ENCODE assay signal across 8 cellular contexts in the genomic region with DNA sequence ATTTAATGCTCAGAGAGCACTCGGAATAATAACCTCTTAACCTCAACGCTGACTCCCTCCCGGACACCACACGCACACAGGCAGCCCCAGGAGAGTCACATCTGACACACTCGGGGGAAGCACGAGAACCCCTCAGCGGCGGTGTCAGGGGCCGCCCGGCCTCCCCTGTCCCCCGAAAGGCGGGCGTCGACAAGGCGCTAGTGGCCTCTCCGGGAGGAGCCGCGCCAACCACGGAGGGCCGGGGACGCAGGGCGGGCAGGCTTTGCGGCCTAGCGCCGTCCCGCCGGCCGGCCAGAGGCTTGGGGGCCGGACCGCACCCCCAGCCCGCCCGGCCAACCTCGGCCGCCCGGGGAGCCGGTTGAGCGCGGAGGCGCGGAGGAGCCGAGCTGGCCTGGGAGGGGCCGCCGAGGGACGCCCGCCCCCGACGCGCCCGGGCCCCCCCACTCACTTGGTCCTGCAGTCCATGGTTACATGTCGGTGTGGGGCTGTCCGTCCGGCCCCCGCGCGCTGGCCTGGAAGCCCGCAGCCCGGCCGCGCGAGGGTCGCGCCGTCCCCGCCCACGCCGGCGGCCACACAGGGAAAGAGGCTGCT. TPM values are rescaled to one million over a fixed set of nuclear protein-coding genes. Genes with fewer than 3 reads are reported as not detected.
DNase-seq lines count a peak whose midpoint lies in the region; ATAC-seq and TF ChIP-seq lines count a peak whose summit lies in the region.

No MANE protein-coding gene starts in this region.

- intact Hi-C loops in testis (cut with DNase I; ENCODE audit: low total_unique reads): no loop called here

- H3K9me2 ChIP-seq in neural cell (ENCODE audit: insufficient read depth, low read length): no peaks in the 10 kb centered on the region

- WGBS in testis, 2 donors: 0% methylated on average over 4 to 16 of the region's 67 CpGs

- H3K9ac ChIP-seq in fibroblast of lung (ENCODE audit: insufficient read depth, low read length) (peak overlapping the region; percentile 84), neural cell (ENCODE audit: low read length) (peak overlapping the region; percentile 69)

- no peak for TF ChIP-seq EP300 in neural cell (conservative IDR thresholded peaks at IDR 0.05; ENCODE audit: poor library complexity, severe bottlenecking)

- no peak for TF ChIP-seq POLR2A in testis (IDR thresholded peaks at IDR 0.05)

- no peaks in the 10 kb centered on the region for H3K36me3 Mint-ChIP-seq in activated T-cell treated with anti-CD3 and anti-CD28 coated beads, Interleukin-2, amount 50 U/mL, for 4 hours (ENCODE audit: insufficient read depth)

- H3K4me2 ChIP-seq in fibroblast of lung (ENCODE audit: extremely low read depth, insufficient read depth, low read length): peak overlapping the region; percentile 91
- H3K4me2 ChIP-seq in neural cell (ENCODE audit: low read length): peak overlapping the region; percentile 72

- no peaks in the 10 kb centered on the region for H3K27me3 ChIP-seq in fibroblast of lung (ENCODE audit: control insufficient read depth, insufficient read depth, low read length)
- no peaks in the 10 kb centered on the region for H3K27me3 ChIP-seq in neural cell (ENCODE audit: insufficient read depth, low read depth, low read length)
- H3K27me3 ChIP-seq in testis: no peaks in the 10 kb centered on the region

- H3K36me3 ChIP-seq in fibroblast of lung (ENCODE audit: control insufficient read depth, insufficient read depth, low read length) (no peaks in the 10 kb centered on the region), neural cell (ENCODE audit: insufficient read depth, low read length) (no peaks in the 10 kb centered on the region), testis (ENCODE audit: low read depth, missing control alignments) (no peaks in the 10 kb centered on the region)

- H3K4me1 ChIP-seq in fibroblast of lung (ENCODE audit: control insufficient read depth, extremely low read depth, insufficient read depth, low read length) (peaks cover 9% of the 10 kb centered on the region), testis (peaks cover 10% of the 10 kb centered on the region)

- H3K27ac ChIP-seq in fibroblast of lung (ENCODE audit: insufficient read depth, low read length): peak overlapping the region; percentile 81
- no peak overlapping the region for H3K27ac ChIP-seq in neural cell (ENCODE audit: low read length)
- H3K27ac ChIP-seq in testis: peak overlapping the region; percentile 89 to 90

- no peak for TF ChIP-seq CTCF in fibroblast of lung (conservative IDR thresholded peaks at IDR 0.05 in 1 of 2, IDR thresholded peaks at IDR 0.05 in 1 of 2; ENCODE audit: low read depth in 1 of 2, low read length in 2 of 2)
- no peak for TF ChIP-seq CTCF in neural cell (IDR thresholded peaks at IDR 0.05; ENCODE audit: poor library complexity, severe bottlenecking)
- TF ChIP-seq CTCF in testis (IDR thresholded peaks at IDR 0.05): no peak

- DNase-seq in NCI-H2196 (lab: John Stamatoyannopoulos, UW; ENCODE audit: unreplicated experiment): peak; percentile 12
- DNase-seq in NCI-H2196 treated with DMSO at 0.1 percent for 48 hours (lab: John Stamatoyannopoulos, UW; ENCODE audit: unreplicated experiment): no peak
- peak; percentile 15 for DNase-seq in NCI-H226
- peak; percentile 44 for DNase-seq in activated T-cell treated with anti-CD3 and anti-CD28 coated beads, Interleukin-2, amount 50 U/mL, for 4 hours
- DNase-seq in fibroblast of lung (ENCODE audit: low read depth in 2 of 2): peak; percentile 41 to 61
- DNase-seq in testis: peak; percentile 61

- H3K4me3 Mint-ChIP-seq in activated T-cell treated with anti-CD3 and anti-CD28 coated beads, Interleukin-2, amount 50 U/mL, for 4 hours: peak overlapping the region; percentile 94

- H4K20me1 ChIP-seq in fibroblast of lung (ENCODE audit: control insufficient read depth, extremely low read depth, insufficient read depth, low read length) (no peaks in the 10 kb centered on the region), neural cell (ENCODE audit: insufficient read depth) (no peaks in the 10 kb centered on the region)

- no peaks in the 10 kb centered on the region for H3K9me3 Mint-ChIP-seq in activated T-cell treated with anti-CD3 and anti-CD28 coated beads, Interleukin-2, amount 50 U/mL, for 4 hours

- no peaks in the 10 kb centered on the region for H3K9me3 ChIP-seq in fibroblast of lung (ENCODE audit: control insufficient read depth, insufficient read depth, low read depth, low read length)
- H3K9me3 ChIP-seq in neural cell (ENCODE audit: low read length): no peaks in the 10 kb centered on the region
- H3K9me3 ChIP-seq in testis: no peaks in the 10 kb centered on the region

- peaks cover 71% of the 10 kb centered on the region for H3K4me1 Mint-ChIP-seq in activated T-cell treated with anti-CD3 and anti-CD28 coated beads, Interleukin-2, amount 50 U/mL, for 4 hours (ENCODE audit: low read depth)

- peak; percentile 37 for ATAC-seq in HG02678 (IDR thresholded peaks at IDR 0.05; ENCODE audit: unreplicated experiment)
- ATAC-seq in activated T-cell treated with anti-CD3 and anti-CD28 coated beads, Interleukin-2, amount 50 U/mL, for 4 hours: peak; percentile 53 to 64

- H2AFZ ChIP-seq in fibroblast of lung (ENCODE audit: low read length) (peak overlapping the region; percentile 91), neural cell (ENCODE audit: low read depth, low read length) (peak overlapping the region; percentile 51)

- H3K27me3 Mint-ChIP-seq in activated T-cell treated with anti-CD3 and anti-CD28 coated beads, Interleukin-2, amount 50 U/mL, for 4 hours (ENCODE audit: low read depth): no peaks in the 10 kb centered on the region

- no peaks in the 10 kb centered on the region for H3F3A ChIP-seq in neural cell (ENCODE audit: insufficient read depth, low read length, poor library complexity, severe bottlenecking)

- peaks cover 7% of the 10 kb centered on the region for H3K79me2 ChIP-seq in fibroblast of lung (ENCODE audit: control insufficient read depth, insufficient read depth, low read length)
- peaks cover 9% of the 10 kb centered on the region for H3K79me2 ChIP-seq in neural cell (replicated peaks; ENCODE audit: insufficient read depth, low read length)

- H3K4me3 ChIP-seq in fibroblast of lung (replicated peaks in 1 of 4; ENCODE audit: control extremely low read depth in 1 of 4, insufficient read depth in 1 of 4, low read depth in 3 of 4, low read length in 4 of 4): peak overlapping the region; percentile 66 to 73 (median 68)
- H3K4me3 ChIP-seq in neural cell (ENCODE audit: low read length): peak overlapping the region; percentile 77
- peak overlapping the region; percentile 75 to 86 for H3K4me3 ChIP-seq in testis

- TF ChIP-seq RAD21 in neural cell (conservative IDR thresholded peaks at IDR 0.05): peak; percentile 6

TF ChIP-seq in neural cell, 6 proteins besides CTCF, POLR2A, EP300 and RAD21:
- TF ChIP-seq MXI1 (conservative IDR thresholded peaks at IDR 0.05; ENCODE audit: poor library complexity, severe bottlenecking): peak; percentile 45
- no peak for TF ChIP-seq SMC3 (conservative IDR thresholded peaks at IDR 0.05; ENCODE audit: poor library complexity)

RNA-seq across cellular contexts. Expression of a gene that starts 0.5 kb away (rescaled TPM):
- total RNA-seq in activated T-cell treated with anti-CD3 and anti-CD28 coated beads, Interleukin-2, amount 50 U/mL, for 4 hours: 1 to 10 TPM; 7.7 to 9.0 (median 9.0) TPM
- 6.7 and 8.4 TPM in 2 replicates for total RNA-seq in fibroblast of lung
- polyA plus RNA-seq in fibroblast of lung: 4.0 and 5.5 TPM in 2 replicates
- 2.1 and 3.0 TPM in 2 replicates for polyA plus RNA-seq in fibroblast of lung (2012)
- polyA minus RNA-seq in fibroblast of lung (ENCODE audit: low replicate concordance): 5.0 and 6.7 TPM in 2 replicates
- polyA plus RNA-seq in neural cell: 9.1 and 12.4 TPM in 2 replicates
- polyA minus RNA-seq in neural cell: 49.2 and 55.9 TPM in 2 replicates
- 10 to 100 TPM; 11.6 TPM for total RNA-seq in testis
- polyA plus RNA-seq in testis (ENCODE audit: insufficient read depth, low read depth, low replicate concordance): 7.2 TPM
